ENCODE assay signal across 1 cellular context in genomic region chr1:150233359-150234308, GRCh38.
TF ChIP-seq lines count a peak whose summit lies in the region.

No MANE protein-coding gene starts in this region.

TF ChIP-seq in IMR-90, 13 proteins besides CTCF, POLR2A, EP300 and RAD21 (continued from another document):
- TF ChIP-seq ELK1 (IDR thresholded peaks at IDR 0.05; ENCODE audit: borderline replicate concordance, low read depth, low read length): no peak
- no peak for TF ChIP-seq RCOR1 (IDR thresholded peaks at IDR 0.05; ENCODE audit: insufficient replicate concordance, low read length)
- TF ChIP-seq FOS (IDR thresholded peaks at IDR 0.05; ENCODE audit: low read depth, low read length): no peak
